ENCODE assay signal across 8 cellular contexts in the genomic region with DNA sequence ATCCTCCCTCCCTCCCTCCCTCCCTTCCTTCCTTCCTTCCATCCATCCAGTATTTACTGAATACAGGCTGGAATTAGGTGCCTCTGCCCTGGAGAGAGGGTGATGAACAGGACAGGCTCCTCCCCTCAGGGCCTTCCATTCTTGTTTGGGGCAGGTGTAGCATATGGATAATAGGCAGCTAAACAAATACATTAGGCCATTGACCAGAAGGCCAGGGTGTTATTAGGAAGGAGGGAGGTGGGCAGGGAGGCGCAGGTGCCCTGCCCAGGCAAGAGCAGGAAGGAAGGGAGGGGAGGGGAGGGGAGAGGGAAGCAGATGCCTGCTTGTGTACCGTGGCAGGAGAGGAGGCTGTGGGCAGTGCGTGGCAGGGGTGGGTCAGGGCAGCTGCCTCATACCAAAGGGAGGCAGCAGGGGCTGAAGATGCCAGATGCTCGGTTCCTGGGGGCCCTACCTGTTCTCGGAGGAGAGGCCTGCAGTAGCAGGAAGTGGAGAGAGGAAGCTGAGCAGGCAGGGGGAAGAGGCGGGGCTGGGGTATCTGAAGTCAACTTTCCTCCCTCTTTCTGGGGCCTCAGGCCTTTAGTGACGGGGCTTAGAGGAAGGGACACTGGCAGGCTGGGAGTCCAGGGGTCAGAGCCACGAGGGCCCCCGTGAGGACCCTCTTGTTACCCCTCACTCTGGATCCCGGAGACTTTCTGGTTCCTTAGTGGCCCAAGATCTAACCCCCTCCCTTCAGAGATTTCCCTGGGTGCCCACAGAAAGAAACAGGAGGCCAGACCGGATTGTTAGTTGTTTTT. TPM values are rescaled to one million over a fixed set of nuclear protein-coding genes. Genes with fewer than 3 reads are reported as not detected.
A peak's percentile ranks its signal among the peaks of the same experiment; 100 is the strongest.
DNase-seq lines count a peak whose midpoint lies in the region; ATAC-seq and TF ChIP-seq lines count a peak whose summit lies in the region.

TSS of gene RINL (minus strand) at position 495 of the 794 bp plus-strand sequence. CDS start 1,533 bp downstream, outside the sequence.

- TF ChIP-seq POLR2A in right lobe of liver (IDR thresholded peaks at IDR 0.05) = no peak

- no peaks in the 10 kb centered on the region for H3K27me3 ChIP-seq in right lobe of liver

- intact Hi-C loops in right lobe of liver (cut with DNase I) = no loop called here

- no peaks in the 10 kb centered on the region for H3K4me1 ChIP-seq in right lobe of liver

- peak within 1 kb of the TSS; percentile 9 to 51 (median 20) for H3K27ac ChIP-seq in right lobe of liver

- no peaks in the 10 kb centered on the region for H3K36me3 ChIP-seq in right lobe of liver

- H3K9me3 ChIP-seq in right lobe of liver = no peaks in the 10 kb centered on the region

- peak within 1 kb of the TSS; percentile 83 for H3K4me3 ChIP-seq in GM12864 (ENCODE audit: low read depth, low read length)
- H3K4me3 ChIP-seq in LNCaP clone FGC (ENCODE audit: low read depth, low read length) = peak within 1 kb of the TSS; percentile 41
- no peak within 1 kb of the TSS for H3K4me3 ChIP-seq in right lobe of liver

- WGBS in right lobe of liver (ENCODE audit: insufficient coverage, low coverage, low lambda C conversion rate, missing lambda C conversion rate) = 39% methylated on average over 7 of the region's 11 CpGs

- ATAC-seq in right lobe of liver = peak; percentile 44 to 81 (median 67)

- TF ChIP-seq CTCF in GM12864 (IDR thresholded peaks at IDR 0.05; ENCODE audit: low read depth, low read length, missing control alignments) = no peak
- no peak for TF ChIP-seq CTCF in LNCaP clone FGC (IDR thresholded peaks at IDR 0.05; ENCODE audit: control insufficient read depth, extremely low read depth, insufficient read depth)
- no peak for TF ChIP-seq CTCF in right lobe of liver (IDR thresholded peaks at IDR 0.05)

- peak; percentile 49 for DNase-seq in GM12864 (ENCODE audit: low read depth)
- DNase-seq in LNCaP clone FGC (ENCODE audit: low read depth) = no peak
- DNase-seq in SKM-1 treated with dmso at 0.1 percent for 144 hours (lab: John Stamatoyannopoulos, UW; ENCODE audit: unreplicated experiment) = peak; percentile 86
- DNase-seq in activated naive CD4-positive, alpha-beta T cell treated with anti-CD3 and anti-CD28 coated beads, Interleukin-2, amount 50 U/mL, for 16 hours = peak; percentile 71
- peak in 1 of 3 donors; percentile 70 for DNase-seq in right lobe of liver
- peak; percentile 44 to 46 for DNase-seq in stimulated activated CD8-positive, alpha-beta memory T cell treated with anti-CD3 and anti-CD28 coated beads, Interleukin-4, amount 100 ng/mL, for 4 hours (ENCODE audit: low read depth in 2 of 2, low spot score in 1 of 2)
- no peak for DNase-seq in AG08396 (ENCODE audit: low spot score)
- DNase-seq in HPDE6-E6E7 (ENCODE audit: extremely low spot score) = no peak

RNA-seq across cellular contexts. Expression of gene RINL, which starts in this region (rescaled TPM):
- 10 to 100 TPM in 2 of 6 experiments, 1 to 10 TPM in 4; 3.3 to 13.8 (median 5.5) TPM for total RNA-seq in right lobe of liver

Comparison
In these comparisons a context has a peak if more than half of its experiments do, and no peak if none do; other contexts are left out.
1. DNase-seq: peak in GM12864 (single experiment), SKM-1 treated with dmso at 0.1 percent for 144 hours (single experiment), activated naive CD4-positive, alpha-beta T cell treated with anti-CD3 and anti-CD28 coated beads, Interleukin-2, amount 50 U/mL, for 16 hours (single experiment) and stimulated activated CD8-positive, alpha-beta memory T cell treated with anti-CD3 and anti-CD28 coated beads, Interleukin-4, amount 100 ng/mL, for 4 hours (2 of 2); none in LNCaP clone FGC (single experiment), AG08396 (single experiment) and HPDE6-E6E7 (single experiment).
2. H3K4me3 ChIP-seq: peak in GM12864 (single experiment) and LNCaP clone FGC (single experiment); none in right lobe of liver (0 of 3).